In the genomic region with DNA sequence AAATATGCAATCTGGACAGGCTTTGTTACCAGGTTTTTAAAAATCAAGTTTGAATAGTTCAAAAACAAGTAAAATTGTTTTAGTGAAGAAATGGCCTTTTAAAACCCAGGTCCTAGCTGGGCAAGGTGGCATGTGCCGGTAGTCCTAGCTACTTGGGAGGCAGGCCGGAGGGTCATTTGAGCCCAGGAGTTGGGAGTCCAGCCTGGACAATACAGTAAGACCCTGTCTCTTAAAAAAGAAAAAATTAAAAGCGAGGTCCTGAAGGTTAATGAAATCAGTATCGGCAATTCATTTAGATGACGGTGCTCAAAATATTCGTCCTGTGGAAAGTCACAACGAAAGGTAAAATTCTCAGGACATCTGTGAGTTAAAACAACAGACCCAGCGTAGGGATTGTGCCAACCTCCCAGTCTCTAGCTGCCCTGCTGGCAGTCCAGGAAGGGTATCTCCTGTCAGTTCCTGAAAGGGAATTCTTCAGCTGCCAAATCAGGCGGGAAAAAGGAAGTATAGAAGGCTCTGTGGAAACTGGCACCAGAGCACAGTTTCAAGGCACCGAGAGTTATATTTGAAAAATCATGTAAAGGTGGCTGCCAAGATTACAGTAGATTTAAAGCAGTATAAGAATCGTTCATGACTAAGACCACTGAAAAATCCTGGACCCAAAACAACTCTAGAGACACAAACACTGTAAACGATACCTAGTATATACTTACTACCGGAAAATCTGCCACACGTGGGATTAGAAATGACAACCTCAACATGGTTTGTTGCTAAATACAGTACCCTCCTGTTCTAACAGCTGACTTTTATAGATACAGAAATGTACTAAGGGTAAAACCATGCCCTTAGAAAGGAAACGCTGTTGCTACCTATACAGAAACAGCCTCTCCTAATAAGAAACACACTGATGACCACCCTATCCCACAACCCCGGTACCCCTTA, we compare ENCODE assay signal across 8 cellular contexts. TPM values are rescaled to one million over a fixed set of nuclear protein-coding genes. Genes with fewer than 3 reads are reported as not detected.
DNase-seq lines count a peak whose midpoint lies in the region; ATAC-seq and TF ChIP-seq lines count a peak whose summit lies in the region.

No MANE protein-coding gene starts in this region.

- no peaks in the 10 kb centered on the region for H3K9me3 Mint-ChIP-seq in activated T-cell treated with anti-CD3 and anti-CD28 coated beads, Interleukin-2, amount 50 U/mL, for 24 hours
- H3K9me3 Mint-ChIP-seq in mesothelial cell of epicardium, result no peaks in the 10 kb centered on the region

- peak overlapping the region; percentile 78 for H3K4me3 Mint-ChIP-seq in activated T-cell treated with anti-CD3 and anti-CD28 coated beads, Interleukin-2, amount 50 U/mL, for 24 hours
- H3K4me3 Mint-ChIP-seq in mesothelial cell of epicardium, result peak overlapping the region; percentile 80

- DNase-seq in activated T-cell treated with anti-CD3 and anti-CD28 coated beads, Interleukin-2, amount 50 U/mL, for 24 hours, result no peak
- DNase-seq in activated T-cell treated with anti-CD3 and anti-CD28 coated beads, Interleukin-2, amount 50 U/mL, for 48 hours, result no peak
- DNase-seq in NCI-H526 (lab: John Stamatoyannopoulos, UW) (peak; percentile 7 to 49), cerebellum (ENCODE audit: low spot score) (peak; percentile 45), mesothelial cell of epicardium (ENCODE audit: low spot score in 2 of 2, unreplicated experiment in 2 of 2) (no peak)
- no peak for DNase-seq in activated CD8-positive, alpha-beta memory T cell treated with anti-CD3 and anti-CD28 coated beads for 24 hours

- peaks cover 25% of the 10 kb centered on the region for H3K4me1 Mint-ChIP-seq in activated T-cell treated with anti-CD3 and anti-CD28 coated beads, Interleukin-2, amount 50 U/mL, for 24 hours (ENCODE audit: low read depth)
- peaks cover 29% of the 10 kb centered on the region for H3K4me1 Mint-ChIP-seq in mesothelial cell of epicardium

- H3K27ac Mint-ChIP-seq in activated T-cell treated with anti-CD3 and anti-CD28 coated beads, Interleukin-2, amount 50 U/mL, for 24 hours, result peak overlapping the region; percentile 80
- peak overlapping the region; percentile 89 for H3K27ac Mint-ChIP-seq in mesothelial cell of epicardium

- ATAC-seq in HG02840 (IDR thresholded peaks at IDR 0.05; ENCODE audit: low FRiP score, unreplicated experiment) (no peak), HG02970 (IDR thresholded peaks at IDR 0.05; ENCODE audit: low FRiP score, unreplicated experiment) (no peak)

- no peak for TF ChIP-seq CTCF in mesothelial cell of epicardium (IDR thresholded peaks at IDR 0.05; ENCODE audit: unreplicated experiment)

- peaks cover 6% of the 10 kb centered on the region for H3K36me3 Mint-ChIP-seq in activated T-cell treated with anti-CD3 and anti-CD28 coated beads, Interleukin-2, amount 50 U/mL, for 24 hours (ENCODE audit: low read depth)
- peaks cover 1% of the 10 kb centered on the region for H3K36me3 Mint-ChIP-seq in mesothelial cell of epicardium

- peaks cover 18% of the 10 kb centered on the region for H3K27me3 Mint-ChIP-seq in activated T-cell treated with anti-CD3 and anti-CD28 coated beads, Interleukin-2, amount 50 U/mL, for 24 hours
- H3K27me3 Mint-ChIP-seq in mesothelial cell of epicardium (ENCODE audit: low read depth), result no peaks in the 10 kb centered on the region

RNA-seq across cellular contexts. Expression of gene ABHD17C, which starts 1.2 kb away (rescaled TPM):
- total RNA-seq in cerebellum, result 18.5 TPM
- 17.0 to 18.0 TPM (median 17.9 TPM) in 3 replicates for total RNA-seq in mesothelial cell of epicardium

Comparison
In these comparisons a context has a peak if more than half of its experiments do, and no peak if none do; other contexts are left out.
1. DNase-seq: peak in NCI-H526 (2 of 2) and cerebellum (single experiment); none in activated T-cell treated with anti-CD3 and anti-CD28 coated beads, Interleukin-2, amount 50 U/mL, for 24 hours (single experiment), activated T-cell treated with anti-CD3 and anti-CD28 coated beads, Interleukin-2, amount 50 U/mL, for 48 hours (0 of 2), mesothelial cell of epicardium (0 of 2) and activated CD8-positive, alpha-beta memory T cell treated with anti-CD3 and anti-CD28 coated beads for 24 hours (single experiment).